In genomic region chr12:96720363-96720705, GRCh38 we compare ENCODE assay signal across 8 cellular contexts.
DNase-seq lines count a peak whose midpoint lies in the region; ATAC-seq and TF ChIP-seq lines count a peak whose summit lies in the region.

No MANE protein-coding gene starts in this region.

- peaks cover 9% of the 10 kb centered on the region for H3K4me1 Mint-ChIP-seq in CD4-positive, alpha-beta T cell (ENCODE audit: low read depth)
- peaks cover 6% of the 10 kb centered on the region for H3K4me1 Mint-ChIP-seq in MCF 10A (ENCODE audit: insufficient read depth, unreplicated experiment)

- peak in 6 of 10 experiments; percentile 4 to 34 (median 10) for DNase-seq in CD4-positive, alpha-beta T cell
- peak; percentile 86 for DNase-seq in OCI-M1 (lab: John Stamatoyannopoulos, UW)
- DNase-seq in MCF 10A (ENCODE audit: unreplicated experiment) = peak; percentile 5
- DNase-seq in posterior vena cava (ENCODE audit: low spot score) = no peak
- no peak for DNase-seq in NCI-H2171 (lab: John Stamatoyannopoulos, UW)

- H3K9me3 Mint-ChIP-seq in CD4-positive, alpha-beta T cell = no peaks in the 10 kb centered on the region
- H3K9me3 Mint-ChIP-seq in MCF 10A (ENCODE audit: unreplicated experiment) = no peaks in the 10 kb centered on the region

- peak overlapping the region; percentile 93 for H3K4me3 Mint-ChIP-seq in CD4-positive, alpha-beta T cell
- H3K4me3 Mint-ChIP-seq in MCF 10A (ENCODE audit: unreplicated experiment) = peak overlapping the region; percentile 66

- ATAC-seq in CD4-positive, alpha-beta T cell (ENCODE audit: poor library complexity) = peak; percentile 71
- ATAC-seq in GM19025 (IDR thresholded peaks at IDR 0.05; ENCODE audit: low read depth, unreplicated experiment) = peak; percentile 34
- ATAC-seq in HG03103 (IDR thresholded peaks at IDR 0.05; ENCODE audit: low read depth, unreplicated experiment) = peak; percentile 65

- H3K4me3 ChIP-seq in muscle layer of colon (ENCODE audit: low read depth in 1 of 2, low read length in 2 of 2) = peak overlapping the region in 1 of 2 donors; percentile 61

- no peaks in the 10 kb centered on the region for H3K4me1 ChIP-seq in muscle layer of colon (ENCODE audit: insufficient read depth, low read length)

- peak overlapping the region; percentile 80 for H3K27ac Mint-ChIP-seq in CD4-positive, alpha-beta T cell
- peak overlapping the region; percentile 65 for H3K27ac Mint-ChIP-seq in MCF 10A (ENCODE audit: low read depth, unreplicated experiment)

- H3K36me3 Mint-ChIP-seq in CD4-positive, alpha-beta T cell (ENCODE audit: low read depth) = no peaks in the 10 kb centered on the region
- no peaks in the 10 kb centered on the region for H3K36me3 Mint-ChIP-seq in MCF 10A (ENCODE audit: insufficient read depth, unreplicated experiment)

- CTCF ChIA-PET in CD4-positive, alpha-beta T cell (lab: Charles Lee) = no interaction called here
- CTCF ChIA-PET in MCF 10A (lab: Yijun Ruan, JAX) = interaction anchor here (0.6 to 1.9 kb wide), 4 partner anchors 17 to 264 kb away, joined by 3 to 5 read pairs (median 3); no protein-coding TSS in a partner anchor

- H3K27me3 ChIP-seq in CD4-positive, alpha-beta T cell (ENCODE audit: control insufficient read depth, insufficient read depth, low read length) = no peaks in the 10 kb centered on the region
- H3K27me3 ChIP-seq in muscle layer of colon (ENCODE audit: control insufficient read depth in 1 of 2, insufficient read depth in 2 of 2, low read length in 2 of 2) = no peaks in the 10 kb centered on the region

- TF ChIP-seq CTCF in CD4-positive, alpha-beta T cell (IDR thresholded peaks at IDR 0.05) = no peak
- TF ChIP-seq CTCF in MCF 10A (IDR thresholded peaks at IDR 0.05; ENCODE audit: unreplicated experiment) = no peak

- no peaks in the 10 kb centered on the region for H3K9me3 ChIP-seq in CD4-positive, alpha-beta T cell (ENCODE audit: control insufficient read depth, low read length)
- no peaks in the 10 kb centered on the region for H3K9me3 ChIP-seq in muscle layer of colon (ENCODE audit: low read length)

- intact Hi-C loops in CD4-positive, alpha-beta T cell (cut with DNase I, micrococcal nuclease) = no loop called here
- intact Hi-C loops in MCF 10A (cut with micrococcal nuclease) = no loop called here
- intact Hi-C loops in posterior vena cava (cut with DNase I) = no loop called here

- no peak overlapping the region for H3K27ac ChIP-seq in CD4-positive, alpha-beta T cell (ENCODE audit: low read depth, low read length)
- H3K27ac ChIP-seq in muscle layer of colon (ENCODE audit: low read depth, low read length) = no peak overlapping the region

- POLR2A ChIA-PET in CD4-positive, alpha-beta T cell (lab: Charles Lee) = no interaction called here
- POLR2A ChIA-PET in MCF 10A (lab: Yijun Ruan, JAX) = interaction anchor here (1.4 kb wide), 1 partner anchor 31 kb away, joined by 6 read pairs; no protein-coding TSS in a partner anchor

- no peaks in the 10 kb centered on the region for H3K27me3 Mint-ChIP-seq in CD4-positive, alpha-beta T cell
- H3K27me3 Mint-ChIP-seq in MCF 10A (ENCODE audit: insufficient read depth, unreplicated experiment) = no peaks in the 10 kb centered on the region

- H3K9ac ChIP-seq in muscle layer of colon (ENCODE audit: low read length) = peak overlapping the region; percentile 33

- BruUV-seq in MCF 10A (replicated peaks; lab: Mats Ljungman, UMichigan) = no TSS peak

- no peaks in the 10 kb centered on the region for H3K36me3 ChIP-seq in muscle layer of colon (ENCODE audit: insufficient read depth, low read length)

Comparison
In these comparisons a context has a peak if more than half of its experiments do, and no peak if none do; other contexts are left out.
1. DNase-seq: peak in CD4-positive, alpha-beta T cell (6 of 10), OCI-M1 (single experiment) and MCF 10A (single experiment); none in posterior vena cava (single experiment) and NCI-H2171 (single experiment).
2. Peak in every context shown above with its lines, with median percentiles within 50 percentile points of each other: ATAC-seq.